In genomic region chr2:239399404-239399999, GRCh38 we compare ENCODE assay signal across 8 cellular contexts. TPM values are rescaled to one million over a fixed set of nuclear protein-coding genes. Genes with fewer than 3 reads are reported as not detected.
DNase-seq lines count a peak whose midpoint lies in the region; ATAC-seq and TF ChIP-seq lines count a peak whose summit lies in the region.

No MANE protein-coding gene starts in this region.

- peak overlapping the region; percentile 89 to 97 (median 93) for H3K27ac Mint-ChIP-seq in nephron

- no peak for TF ChIP-seq CTCF in epithelial cell of esophagus (IDR thresholded peaks at IDR 0.05; ENCODE audit: insufficient read depth, low read depth, low read length, missing control alignments)
- no peak for TF ChIP-seq CTCF in nephron (IDR thresholded peaks at IDR 0.05; ENCODE audit: unreplicated experiment in 3 of 3)

- ATAC-seq in GM21515 (IDR thresholded peaks at IDR 0.05; ENCODE audit: unreplicated experiment): no peak
- ATAC-seq in HG02870 (IDR thresholded peaks at IDR 0.05; ENCODE audit: unreplicated experiment): no peak
- ATAC-seq in GM18519 (IDR thresholded peaks at IDR 0.05; ENCODE audit: low FRiP score, unreplicated experiment): no peak

- peak; percentile 65 for DNase-seq in DMS 273 (lab: John Stamatoyannopoulos, UW; ENCODE audit: unreplicated experiment)
- no peak for DNase-seq in MG63
- peak; percentile 21 to 40 for DNase-seq in activated CD4-positive, alpha-beta T cell treated with anti-CD3 and anti-CD28 coated beads, Interleukin-2, amount 50 U/mL, for 4 hours
- peak; percentile 17 for DNase-seq in epithelial cell of esophagus (ENCODE audit: low read depth)

- peaks cover 10% of the 10 kb centered on the region for H3K27me3 Mint-ChIP-seq in nephron (ENCODE audit: low read depth)

- no peaks in the 10 kb centered on the region for H3K27me3 ChIP-seq in MG63

- H3K4me3 Mint-ChIP-seq in nephron: peak overlapping the region; percentile 92 to 97 (median 94)

- H3K36me3 Mint-ChIP-seq in nephron (ENCODE audit: low read depth): no peaks in the 10 kb centered on the region

- peaks cover 9% of the 10 kb centered on the region for H3K9me3 Mint-ChIP-seq in nephron

- H3K4me3 ChIP-seq in MG63: peak overlapping the region; percentile 47
- peak overlapping the region; percentile 40 for H3K4me3 ChIP-seq in epithelial cell of esophagus (ENCODE audit: low read length)

- peaks cover 53% of the 10 kb centered on the region for H3K4me1 Mint-ChIP-seq in nephron

- H3K9me3 ChIP-seq in MG63: no peaks in the 10 kb centered on the region

- H3K36me3 ChIP-seq in MG63: no peaks in the 10 kb centered on the region

RNA-seq across cellular contexts. Expression of gene HDAC4, which starts 1.3 kb away (rescaled TPM):
- 5.2 and 27.3 TPM in 2 replicates for total RNA-seq in MG63 (2014; rRNA removed; shearing (Covaris generic); ENCODE audit: low replicate concordance)
